In genomic region chr6:48183174-48183573, GRCh38 we compare ENCODE assay signal across 1 cellular context.
TF ChIP-seq lines count a peak whose summit lies in the region.

No MANE protein-coding gene starts in this region.

TF ChIP-seq in HepG2, 621 proteins besides CTCF, POLR2A, EP300 and RAD21 (continued from another document):
- TF ChIP-seq ARID4A (CRISPR knock-in tag; IDR thresholded peaks at IDR 0.05; ENCODE audit: borderline replicate concordance) (no peak), SMYD3 (CRISPR knock-in tag; IDR thresholded peaks at IDR 0.05) (no peak), EZH2 (conservative IDR thresholded peaks at IDR 0.05; ENCODE audit: low read depth, low read length) (no peak), ZNF530 (CRISPR knock-in tag; IDR thresholded peaks at IDR 0.05; ENCODE audit: low read depth) (no peak), MTERF4 (CRISPR knock-in tag; IDR thresholded peaks at IDR 0.05) (no peak), ZNF382 (CRISPR knock-in tag; IDR thresholded peaks at IDR 0.05; ENCODE audit: borderline replicate concordance) (no peak)
